Comparison of ENCODE assay signal across 27 cellular contexts in the genomic region with DNA sequence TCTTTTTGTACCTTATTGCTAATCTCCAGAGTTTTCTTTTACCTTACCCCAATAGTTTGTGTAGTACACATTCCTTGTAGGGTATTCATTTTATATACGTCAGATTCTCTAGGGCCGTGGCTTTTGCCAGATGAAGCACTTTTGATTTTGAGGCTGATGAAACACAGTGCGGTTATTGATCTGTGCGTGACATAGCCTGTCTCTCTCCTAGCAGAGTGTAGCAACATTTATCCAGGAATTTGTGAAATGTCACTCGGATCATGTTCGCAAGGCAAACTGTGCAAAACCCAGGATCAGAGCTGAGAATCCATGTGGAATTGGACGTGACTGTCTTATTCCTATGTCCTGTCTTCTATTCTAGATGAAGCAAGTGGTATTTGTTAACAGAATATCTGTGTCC.
DNase-seq lines count a peak whose midpoint lies in the region; ATAC-seq, FAIRE-seq and TF ChIP-seq lines count a peak whose summit lies in the region.
"Had no signal": no experiment of that assay in that cellular context is flagged by ENCODE, and none has a peak within 500 bp of the region (broad histone marks: within the 10 kb centered on the region; RNA-seq: fewer than 3 reads in every experiment).

No MANE protein-coding gene starts in this region.

- H3K27me3 ChIP-seq in liver (ENCODE audit: control insufficient read depth in 4 of 4, insufficient read depth in 4 of 4, low read length in 3 of 4), result no peaks in the 10 kb centered on the region
- no peaks in the 10 kb centered on the region for H3K27me3 ChIP-seq in HepG2 (ENCODE audit: control insufficient read depth in 1 of 2, insufficient read depth in 2 of 2, low read length in 2 of 2)
- H3K27me3 ChIP-seq in right lobe of liver, result no peaks in the 10 kb centered on the region
- H3K27me3 ChIP-seq in left lung, result no peaks in the 10 kb centered on the region
- H3K27me3 ChIP-seq: BLaER1 treated with 17β-estradiol and CSF1 and Interleukin-3, amounts not matched to agents 10 nM and 100 nM had no signal

- WGBS in liver, result 37% methylated on average over 7 of the region's 7 CpGs
- 61% methylated on average over 7 of the region's 7 CpGs for WGBS in HepG2 (ENCODE audit: low lambda C conversion rate)
- 22% methylated on average over 7 of the region's 7 CpGs for WGBS in right lobe of liver (ENCODE audit: insufficient coverage, low coverage, low lambda C conversion rate, missing lambda C conversion rate)

- H3K36me3 Mint-ChIP-seq in glutamatergic neuron (ENCODE audit: unreplicated experiment), result no peaks in the 10 kb centered on the region
- peaks cover 0 to 6% of the 10 kb centered on the region in 2 donors for H3K36me3 Mint-ChIP-seq in activated naive CD4-positive, alpha-beta T cell treated with anti-CD3 and anti-CD28 coated beads, Interleukin-2, amount 50 U/mL, for 72 hours
- H3K36me3 Mint-ChIP-seq: CD4-positive, alpha-beta memory T cell; CD8-positive, alpha-beta memory T cell had no signal

- POLR2A ChIA-PET in HepG2 (lab: Yijun Ruan, JAX), result no interaction called here

- no peaks in the 10 kb centered on the region for H4K20me1 ChIP-seq in HepG2 (ENCODE audit: insufficient read depth, low read length)
- H4K20me1 ChIP-seq: BLaER1 treated with 17β-estradiol and CSF1 and Interleukin-3, amounts not matched to agents 10 nM and 100 nM had no signal

- no peak for FAIRE-seq in HepG2 (lab: Jason Lieb, UNC)
- FAIRE-seq: A549, GM12878, GM12892, GM18507, GM19239 had no signal

- intact Hi-C loops in HepG2 (cut with micrococcal nuclease; ENCODE audit: unreplicated experiment), result no loop called here
- intact Hi-C loops in right lobe of liver (cut with DNase I), result no loop called here
- intact Hi-C loops in left lung (cut with DNase I), result no loop called here

- no peaks in the 10 kb centered on the region for H3K27me3 Mint-ChIP-seq in glutamatergic neuron (ENCODE audit: unreplicated experiment)
- H3K27me3 Mint-ChIP-seq: B cell; CD4-positive, alpha-beta memory T cell; CD8-positive, alpha-beta memory T cell had no signal

- no peak for TF ChIP-seq CTCF in liver (IDR thresholded peaks at IDR 0.05; ENCODE audit: low read depth, low read length, missing input control)
- no peak for TF ChIP-seq CTCF in HepG2 (CRISPR knock-in tag; IDR thresholded peaks at IDR 0.05)
- no peak for TF ChIP-seq CTCF in glutamatergic neuron (IDR thresholded peaks at IDR 0.05; ENCODE audit: partially characterized antibody, unreplicated experiment)
- TF ChIP-seq CTCF in right lobe of liver (IDR thresholded peaks at IDR 0.05), result no peak
- no peak for TF ChIP-seq CTCF in left lung (IDR thresholded peaks at IDR 0.05)

- BruUV-seq in HepG2 (replicated peaks; lab: Mats Ljungman, UMichigan), result no TSS peak

- TF ChIP-seq EP300 in HepG2 (IDR thresholded peaks at IDR 0.05; ENCODE audit: low read depth in 2 of 2, low read length in 2 of 2) (no peak), HepG2 (CRISPR knock-in tag; IDR thresholded peaks at IDR 0.05; ENCODE audit: borderline replicate concordance) (no peak)

- H3K27ac ChIP-seq in liver (ENCODE audit: low read depth in 1 of 2, low read length in 2 of 2) (peak overlapping the region in 1 of 2 donors; percentile 13), HepG2 (ENCODE audit: extremely low read length, insufficient read depth, low read length) (no peak overlapping the region), right lobe of liver (no peak overlapping the region), left lung (no peak overlapping the region)
- H3K27ac ChIP-seq: 22Rv1; A549; BLaER1 treated with 17β-estradiol and CSF1 and Interleukin-3, amounts not matched to agents 10 nM and 100 nM; C4-2B had no signal

- H3K9me3 Mint-ChIP-seq in glutamatergic neuron (ENCODE audit: unreplicated experiment), result no peaks in the 10 kb centered on the region
- H3K9me3 Mint-ChIP-seq in activated naive CD4-positive, alpha-beta T cell treated with anti-CD3 and anti-CD28 coated beads, Interleukin-2, amount 50 U/mL, for 72 hours, result peaks cover 18 to 19% of the 10 kb centered on the region in 2 donors

- CTCF ChIA-PET in HepG2 (lab: Yijun Ruan, JAX; ENCODE audit: low intra/inter-chr PET ratio, low total read pairs), result no interaction called here

- H2AFZ ChIP-seq in HepG2 (ENCODE audit: low read length), result no peak overlapping the region

- ATAC-seq in HepG2 (no peak), right lobe of liver (peak; percentile 88 to 98 (median 96)), left lung (no peak)
- no peak for ATAC-seq in activated naive CD4-positive, alpha-beta T cell treated with anti-CD3 and anti-CD28 coated beads, Interleukin-2, amount 50 U/mL, for 72 hours
- ATAC-seq: A549, GM12878 had no signal

- no peak overlapping the region for H3K4me2 ChIP-seq in HepG2 (ENCODE audit: low read depth, low read length)
- H3K4me2 ChIP-seq: A549; BLaER1 treated with 17β-estradiol and CSF1 and Interleukin-3, amounts not matched to agents 10 nM and 100 nM had no signal

- H3K4me1 ChIP-seq in liver (ENCODE audit: control insufficient read depth in 4 of 4, insufficient read depth in 4 of 4, low read length in 3 of 4) (peaks cover 0 to 10% (median 0%) of the 10 kb centered on the region in 4 donors), HepG2 (ENCODE audit: insufficient read depth, low read length) (no peaks in the 10 kb centered on the region), right lobe of liver (peaks cover 0 to 11% (median 0%) of the 10 kb centered on the region in 4 donors), left lung (no peaks in the 10 kb centered on the region)
- H3K4me1 ChIP-seq: A549; BLaER1 treated with 17β-estradiol and CSF1 and Interleukin-3, amounts not matched to agents 10 nM and 100 nM had no signal

- no peaks in the 10 kb centered on the region for H3K79me2 ChIP-seq in HepG2 (ENCODE audit: insufficient read depth, low read length)

- H3K4me3 Mint-ChIP-seq in glutamatergic neuron (ENCODE audit: unreplicated experiment), result peak overlapping the region; percentile 11
- H3K4me3 Mint-ChIP-seq: B cell; CD4-positive, alpha-beta memory T cell; CD8-positive, alpha-beta memory T cell had no signal

- peaks cover 0 to 4% (median 2%) of the 10 kb centered on the region in 4 donors for H3K9me3 ChIP-seq in liver (ENCODE audit: control insufficient read depth in 4 of 4, low read length in 3 of 4)
- peaks cover 14% of the 10 kb centered on the region; the same call in 1 of the 2 replicates for H3K9me3 ChIP-seq in HepG2 (ENCODE audit: low read length)
- H3K9me3 ChIP-seq in right lobe of liver, result no peaks in the 10 kb centered on the region
- H3K9me3 ChIP-seq in left lung, result peaks cover 0 to 32% of the 10 kb centered on the region in 2 donors

- H3K4me3 ChIP-seq in liver (ENCODE audit: low read depth in 1 of 3, low read length in 3 of 3) (peak overlapping the region in 1 of 3 donors; percentile 2), HepG2 (replicated peaks in 1 of 3; ENCODE audit: insufficient read depth in 1 of 3, low read depth in 2 of 3, low read length in 3 of 3) (no peak overlapping the region), right lobe of liver (no peak overlapping the region), left lung (no peak overlapping the region)
- H3K4me3 ChIP-seq: A549; BLaER1 treated with 17β-estradiol and CSF1 and Interleukin-3, amounts not matched to agents 10 nM and 100 nM; GM12878 had no signal

- H3K9ac ChIP-seq in liver (ENCODE audit: low read depth in 1 of 2, low read length in 2 of 2) (no peak overlapping the region), HepG2 (ENCODE audit: insufficient read depth, low read depth, low read length) (no peak overlapping the region)
- H3K9ac ChIP-seq: BLaER1 treated with 17β-estradiol and CSF1 and Interleukin-3, amounts not matched to agents 10 nM and 100 nM had no signal

- DNase-seq in HepG2 (ENCODE audit: low spot score) (no peak), glutamatergic neuron (no peak), right lobe of liver (peak in 1 of 3 donors; percentile 49), hippocampal formation (lab: John Stamatoyannopoulos, UW) (no peak), left lung (no peak)
- DNase-seq in activated naive CD4-positive, alpha-beta T cell treated with anti-CD3 and anti-CD28 coated beads, Interleukin-2, amount 50 U/mL, for 72 hours (ENCODE audit: low spot score in 2 of 2), result no peak
- DNase-seq: AML-193; CD4-positive, alpha-beta memory T cell; CD8-positive, alpha-beta memory T cell; COR-L47; DMS 273 treated with DMSO at 0.1 percent for 48 hours; DMS153; DMS53; DMS79; DND-41; EL; GDM1 had no signal

- TF ChIP-seq RAD21 in liver (IDR thresholded peaks at IDR 0.05) (peak; percentile 30), HepG2 (CRISPR knock-in tag; IDR thresholded peaks at IDR 0.05) (no peak)

- no peak for TF ChIP-seq POLR2A in HepG2 (IDR thresholded peaks at IDR 0.05; ENCODE audit: insufficient read depth in 1 of 2, low read depth in 2 of 2, low read length in 2 of 2)
- TF ChIP-seq POLR2A in right lobe of liver (IDR thresholded peaks at IDR 0.05), result no peak

- peaks cover 5% of the 10 kb centered on the region for H3K4me1 Mint-ChIP-seq in glutamatergic neuron (ENCODE audit: low read depth, unreplicated experiment)
- H3K4me1 Mint-ChIP-seq: B cell; CD4-positive, alpha-beta memory T cell; CD8-positive, alpha-beta memory T cell had no signal

- peaks cover 0 to 3% (median under 1%) of the 10 kb centered on the region in 4 donors for H3K36me3 ChIP-seq in liver (ENCODE audit: control insufficient read depth in 4 of 4, insufficient read depth in 3 of 4, low read depth in 1 of 4, low read length in 3 of 4)
- no peaks in the 10 kb centered on the region for H3K36me3 ChIP-seq in HepG2 (replicated peaks in 1 of 2; ENCODE audit: control insufficient read depth in 1 of 2, insufficient read depth in 2 of 2, low read length in 2 of 2)
- H3K36me3 ChIP-seq in right lobe of liver, result peaks cover 0 to 2% (median 0%) of the 10 kb centered on the region in 4 donors
- H3K36me3 ChIP-seq in left lung, result no peaks in the 10 kb centered on the region

- in situ Hi-C loops in HepG2 (cut with HindIII; ENCODE audit: extremely low pct_ligation_motif_present, low pct_unique_long_range_greater_than_20kb), result no loop called here

- peak overlapping the region; percentile 75 for H3K27ac Mint-ChIP-seq in glutamatergic neuron (ENCODE audit: unreplicated experiment)
- no peak overlapping the region for H3K27ac Mint-ChIP-seq in activated naive CD4-positive, alpha-beta T cell treated with anti-CD3 and anti-CD28 coated beads, Interleukin-2, amount 50 U/mL, for 72 hours
- H3K27ac Mint-ChIP-seq: B cell; CD4-positive, alpha-beta memory T cell; CD8-positive, alpha-beta memory T cell had no signal

TF ChIP-seq in liver, 16 proteins besides CTCF, POLR2A, EP300 and RAD21 (continues in another document):
- TF ChIP-seq, protein P1, sequence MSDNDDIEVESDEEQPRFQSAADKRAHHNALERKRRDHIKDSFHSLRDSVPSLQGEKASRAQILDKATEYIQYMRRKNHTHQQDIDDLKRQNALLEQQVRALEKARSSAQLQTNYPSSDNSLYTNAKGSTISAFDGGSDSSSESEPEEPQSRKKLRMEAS (IDR thresholded peaks at IDR 0.05), result no peak

TF ChIP-seq in HepG2, 621 proteins besides CTCF, POLR2A, EP300 and RAD21 (continues in another document):
- TF ChIP-seq SMAD3 (CRISPR knock-in tag; IDR thresholded peaks at IDR 0.05), result no peak
- TF ChIP-seq MZF1 (CRISPR knock-in tag; IDR thresholded peaks at IDR 0.05; ENCODE audit: borderline replicate concordance), result no peak
- TF ChIP-seq ZNF589 (CRISPR knock-in tag; conservative IDR thresholded peaks at IDR 0.05), result no peak
- TF ChIP-seq KLF16 (CRISPR knock-in tag; IDR thresholded peaks at IDR 0.05), result no peak
- no peak for TF ChIP-seq WIZ (CRISPR knock-in tag; IDR thresholded peaks at IDR 0.05)

Comparison
In these comparisons a context has a peak if more than half of its experiments do, and no peak if none do; other contexts are left out.
1. ATAC-seq: peak in right lobe of liver (4 of 4); none in HepG2 (single experiment), left lung (single experiment) and activated naive CD4-positive, alpha-beta T cell treated with anti-CD3 and anti-CD28 coated beads, Interleukin-2, amount 50 U/mL, for 72 hours (0 of 2).